1 cellular context compared by ENCODE assay signal in the genomic region with DNA sequence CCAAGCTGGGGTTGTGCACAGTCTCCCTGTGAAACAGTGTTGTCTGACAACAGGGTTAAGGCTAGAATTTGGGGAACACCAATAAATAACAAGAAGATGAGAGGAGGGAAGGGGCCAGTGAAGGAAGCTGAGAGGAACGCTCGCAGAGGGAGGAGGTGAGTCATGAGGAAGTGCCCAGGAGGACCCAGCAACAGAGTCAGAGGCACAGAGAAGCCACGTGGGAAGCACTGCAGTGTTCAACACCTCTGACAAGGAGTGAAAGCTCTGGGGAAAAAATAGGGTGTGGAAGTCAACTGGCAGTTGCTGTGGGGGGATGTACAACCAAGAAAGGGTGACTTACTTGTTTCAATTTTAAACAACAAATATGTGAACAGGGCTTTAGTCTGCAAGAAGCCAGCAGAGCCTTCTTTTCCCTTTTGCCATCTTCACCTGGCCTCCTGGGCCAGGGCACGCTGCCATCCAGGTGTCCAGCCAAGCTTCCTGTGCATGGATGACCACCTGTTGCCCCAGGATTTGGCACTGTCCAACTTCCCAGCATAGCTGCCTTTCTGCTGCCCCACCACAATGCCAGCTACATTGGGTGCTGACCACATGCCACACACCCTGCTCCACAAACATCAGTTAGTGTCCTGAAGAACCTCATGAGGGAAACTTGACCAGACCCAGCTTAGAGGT.
A peak's percentile ranks its signal among the peaks of the same experiment; 100 is the strongest.
TF ChIP-seq lines count a peak whose summit lies in the region.

No MANE protein-coding gene starts in this region.

TF ChIP-seq in GM12878, 131 proteins besides CTCF, POLR2A, EP300 and RAD21 (continued from another document and continues in another):
- TF ChIP-seq, protein P1, sequence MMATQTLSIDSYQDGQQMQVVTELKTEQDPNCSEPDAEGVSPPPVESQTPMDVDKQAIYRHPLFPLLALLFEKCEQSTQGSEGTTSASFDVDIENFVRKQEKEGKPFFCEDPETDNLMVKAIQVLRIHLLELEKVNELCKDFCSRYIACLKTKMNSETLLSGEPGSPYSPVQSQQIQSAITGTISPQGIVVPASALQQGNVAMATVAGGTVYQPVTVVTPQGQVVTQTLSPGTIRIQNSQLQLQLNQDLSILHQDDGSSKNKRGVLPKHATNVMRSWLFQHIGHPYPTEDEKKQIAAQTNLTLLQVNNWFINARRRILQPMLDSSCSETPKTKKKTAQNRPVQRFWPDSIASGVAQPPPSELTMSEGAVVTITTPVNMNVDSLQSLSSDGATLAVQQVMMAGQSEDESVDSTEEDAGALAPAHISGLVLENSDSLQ (IDR thresholded peaks at IDR 0.05): peak; percentile 45; the same call in 1 of the 2 replicates
- no peak; the same call in 1 of the 2 replicates for TF ChIP-seq USF2 (IDR thresholded peaks at IDR 0.05; ENCODE audit: borderline replicate concordance, low read depth, low read length)
- TF ChIP-seq, protein P2, sequence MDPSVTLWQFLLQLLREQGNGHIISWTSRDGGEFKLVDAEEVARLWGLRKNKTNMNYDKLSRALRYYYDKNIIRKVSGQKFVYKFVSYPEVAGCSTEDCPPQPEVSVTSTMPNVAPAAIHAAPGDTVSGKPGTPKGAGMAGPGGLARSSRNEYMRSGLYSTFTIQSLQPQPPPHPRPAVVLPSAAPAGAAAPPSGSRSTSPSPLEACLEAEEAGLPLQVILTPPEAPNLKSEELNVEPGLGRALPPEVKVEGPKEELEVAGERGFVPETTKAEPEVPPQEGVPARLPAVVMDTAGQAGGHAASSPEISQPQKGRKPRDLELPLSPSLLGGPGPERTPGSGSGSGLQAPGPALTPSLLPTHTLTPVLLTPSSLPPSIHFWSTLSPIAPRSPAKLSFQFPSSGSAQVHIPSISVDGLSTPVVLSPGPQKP (IDR thresholded peaks at IDR 0.05; ENCODE audit: low read depth, low read length): no peak
- no peak for TF ChIP-seq MTA3 (IDR thresholded peaks at IDR 0.05; ENCODE audit: borderline replicate concordance, low read length)
- TF ChIP-seq SUZ12 (IDR thresholded peaks at IDR 0.05; ENCODE audit: unreplicated experiment): no peak
- no peak for TF ChIP-seq HDAC6 (IDR thresholded peaks at IDR 0.05; ENCODE audit: unreplicated experiment)
- no peak for TF ChIP-seq SMAD1 (IDR thresholded peaks at IDR 0.05; ENCODE audit: low read depth, partially characterized antibody)
- no peak for TF ChIP-seq BRCA1 (IDR thresholded peaks at IDR 0.05; ENCODE audit: low read depth, low read length)
- no peak for TF ChIP-seq NR2C2 (IDR thresholded peaks at IDR 0.05; ENCODE audit: borderline replicate concordance, control insufficient read depth, insufficient read length, low read depth)
- TF ChIP-seq MYB (IDR thresholded peaks at IDR 0.05; ENCODE audit: borderline replicate concordance, low read depth, low read length): peak; percentile 84; the same call in 1 of the 2 replicates
- peak; percentile 89; the same call in 1 of the 2 replicates for TF ChIP-seq SMARCA5 (IDR thresholded peaks at IDR 0.05)
- TF ChIP-seq CEBPB (IDR thresholded peaks at IDR 0.05; ENCODE audit: borderline replicate concordance in 1 of 2, low read depth in 2 of 2, low read length in 2 of 2): no peak
- TF ChIP-seq MLLT1 (IDR thresholded peaks at IDR 0.05): 0 out of 2 replicates have a peak, but pooled peaks have one; percentile 34
- no peak for TF ChIP-seq SREBF2 (IDR thresholded peaks at IDR 0.05; ENCODE audit: low read length)
- TF ChIP-seq NBN (IDR thresholded peaks at IDR 0.05): peak; percentile 73; the same call in 1 of the 2 replicates
- no peak for TF ChIP-seq CHD2 (IDR thresholded peaks at IDR 0.05; ENCODE audit: borderline replicate concordance, low read depth, low read length)
- no peak for TF ChIP-seq TCF12 (IDR thresholded peaks at IDR 0.05; ENCODE audit: low read depth, low read length)
- no peak for TF ChIP-seq SREBF1 (IDR thresholded peaks at IDR 0.05; ENCODE audit: low read length)
- TF ChIP-seq ETV6 (conservative IDR thresholded peaks at IDR 0.05 in 1 of 2, IDR thresholded peaks at IDR 0.05 in 1 of 2; ENCODE audit: borderline replicate concordance in 1 of 2, low read depth in 1 of 2): peak in 1 of 2 experiments; percentile 63; a peak in 1 of 4 replicates
- TF ChIP-seq FOXM1 (IDR thresholded peaks at IDR 0.05; ENCODE audit: low read depth, low read length): no peak
- TF ChIP-seq MYC (IDR thresholded peaks at IDR 0.05; ENCODE audit: insufficient read depth, insufficient read length, insufficient replicate concordance, low read length, severe bottlenecking): no peak
- 0 out of 2 replicates have a peak, but pooled peaks have one; percentile 41 for TF ChIP-seq NFIC (IDR thresholded peaks at IDR 0.05; ENCODE audit: low read depth, low read length)
- TF ChIP-seq IRF3 (IDR thresholded peaks at IDR 0.05): no peak
- TF ChIP-seq RUNX3 (IDR thresholded peaks at IDR 0.05; ENCODE audit: low read length): peak; percentile 41; the same call in 1 of the 2 replicates
- TF ChIP-seq ZNF687 (IDR thresholded peaks at IDR 0.05): peak; percentile 84
- TF ChIP-seq ZNF24 (IDR thresholded peaks at IDR 0.05): peak; percentile 51; the same call in 1 of the 2 replicates
- TF ChIP-seq DPF2 (IDR thresholded peaks at IDR 0.05): peak; percentile 59
- TF ChIP-seq, protein P3, sequence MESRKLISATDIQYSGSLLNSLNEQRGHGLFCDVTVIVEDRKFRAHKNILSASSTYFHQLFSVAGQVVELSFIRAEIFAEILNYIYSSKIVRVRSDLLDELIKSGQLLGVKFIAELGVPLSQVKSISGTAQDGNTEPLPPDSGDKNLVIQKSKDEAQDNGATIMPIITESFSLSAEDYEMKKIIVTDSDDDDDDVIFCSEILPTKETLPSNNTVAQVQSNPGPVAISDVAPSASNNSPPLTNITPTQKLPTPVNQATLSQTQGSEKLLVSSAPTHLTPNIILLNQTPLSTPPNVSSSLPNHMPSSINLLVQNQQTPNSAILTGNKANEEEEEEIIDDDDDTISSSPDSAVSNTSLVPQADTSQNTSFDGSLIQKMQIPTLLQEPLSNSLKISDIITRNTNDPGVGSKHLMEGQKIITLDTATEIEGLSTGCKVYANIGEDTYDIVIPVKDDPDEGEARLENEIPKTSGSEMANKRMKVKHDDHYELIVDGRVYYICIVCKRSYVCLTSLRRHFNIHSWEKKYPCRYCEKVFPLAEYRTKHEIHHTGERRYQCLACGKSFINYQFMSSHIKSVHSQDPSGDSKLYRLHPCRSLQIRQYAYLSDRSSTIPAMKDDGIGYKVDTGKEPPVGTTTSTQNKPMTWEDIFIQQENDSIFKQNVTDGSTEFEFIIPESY (IDR thresholded peaks at IDR 0.05): no peak
- TF ChIP-seq, protein P4, sequence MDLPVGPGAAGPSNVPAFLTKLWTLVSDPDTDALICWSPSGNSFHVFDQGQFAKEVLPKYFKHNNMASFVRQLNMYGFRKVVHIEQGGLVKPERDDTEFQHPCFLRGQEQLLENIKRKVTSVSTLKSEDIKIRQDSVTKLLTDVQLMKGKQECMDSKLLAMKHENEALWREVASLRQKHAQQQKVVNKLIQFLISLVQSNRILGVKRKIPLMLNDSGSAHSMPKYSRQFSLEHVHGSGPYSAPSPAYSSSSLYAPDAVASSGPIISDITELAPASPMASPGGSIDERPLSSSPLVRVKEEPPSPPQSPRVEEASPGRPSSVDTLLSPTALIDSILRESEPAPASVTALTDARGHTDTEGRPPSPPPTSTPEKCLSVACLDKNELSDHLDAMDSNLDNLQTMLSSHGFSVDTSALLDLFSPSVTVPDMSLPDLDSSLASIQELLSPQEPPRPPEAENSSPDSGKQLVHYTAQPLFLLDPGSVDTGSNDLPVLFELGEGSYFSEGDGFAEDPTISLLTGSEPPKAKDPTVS (IDR thresholded peaks at IDR 0.05; ENCODE audit: low read depth, low read length): no peak
- 0 out of 2 replicates have a peak, but pooled peaks have one; percentile 33 for TF ChIP-seq HDGF (IDR thresholded peaks at IDR 0.05)
- peak; percentile 35; the same call in 1 of the 2 replicates for TF ChIP-seq ZBTB40 (IDR thresholded peaks at IDR 0.05; ENCODE audit: borderline replicate concordance)
- TF ChIP-seq RELA (IDR thresholded peaks at IDR 0.05; ENCODE audit: borderline replicate concordance, partially characterized antibody): no peak
- peak; percentile 79 for TF ChIP-seq RAD51 (IDR thresholded peaks at IDR 0.05)
- peak; percentile 61 to 78; a peak in 2 of 4 replicates for TF ChIP-seq IKZF2 (IDR thresholded peaks at IDR 0.05)
- peak; percentile 75 for TF ChIP-seq SPI1 (IDR thresholded peaks at IDR 0.05; ENCODE audit: borderline replicate concordance, insufficient read depth, low read depth, low read length)
- TF ChIP-seq POLR2AphosphoS5 (IDR thresholded peaks at IDR 0.05; ENCODE audit: low read length): no peak
- TF ChIP-seq FOS (IDR thresholded peaks at IDR 0.05; ENCODE audit: borderline replicate concordance, extremely low read depth, insufficient read length): no peak
- no peak for TF ChIP-seq PAX8 (IDR thresholded peaks at IDR 0.05)
- peak; percentile 23; the same call in 1 of the 2 replicates for TF ChIP-seq BACH1 (IDR thresholded peaks at IDR 0.05; ENCODE audit: borderline replicate concordance)
- no peak for TF ChIP-seq ZNF274 (IDR thresholded peaks at IDR 0.05; ENCODE audit: insufficient read depth, insufficient read length)
- no peak for TF ChIP-seq TCF7 (IDR thresholded peaks at IDR 0.05; ENCODE audit: borderline replicate concordance)
